1 cellular context compared by ENCODE assay signal in genomic region chr22:20218320-20218872, GRCh38.
TF ChIP-seq lines count a peak whose summit lies in the region.

No MANE protein-coding gene starts in this region.

TF ChIP-seq in HEK293, 187 proteins besides CTCF, POLR2A, EP300 and RAD21 (continued from another document):
- TF ChIP-seq PRDM4 (tag by site-specific recombination; IDR thresholded peaks at IDR 0.05) (peak; percentile 88), MYNN (tag by site-specific recombination; IDR thresholded peaks at IDR 0.05; ENCODE audit: borderline replicate concordance) (no peak), ZNF335 (tag by site-specific recombination; conservative IDR thresholded peaks at IDR 0.05) (peak; percentile 27; the same call in 1 of the 2 replicates), ZFP41 (tag by site-specific recombination; IDR thresholded peaks at IDR 0.05; ENCODE audit: borderline replicate concordance) (no peak), ZNF707 (tag by site-specific recombination; IDR thresholded peaks at IDR 0.05) (no peak), GLIS2 (tag by site-specific recombination; IDR thresholded peaks at IDR 0.05) (0 out of 2 replicates have a peak, but pooled peaks have one; percentile 14), TSHZ1 (tag by site-specific recombination; IDR thresholded peaks at IDR 0.05; ENCODE audit: borderline replicate concordance) (no peak), ZNF239 (tag by site-specific recombination; IDR thresholded peaks at IDR 0.05) (no peak), ZSCAN16 (tag by site-specific recombination; IDR thresholded peaks at IDR 0.05) (no peak)
